29 cellular contexts compared by ENCODE assay signal in genomic region chr3:7929319-7929889, GRCh38.
"Had no signal": no experiment of that assay in that cellular context is flagged by ENCODE, and none has a peak within 500 bp of the region (broad histone marks: within the 10 kb centered on the region; RNA-seq: fewer than 3 reads in every experiment).

No MANE protein-coding gene starts in this region.

- H3K36me3 ChIP-seq: adrenal gland, brain microvascular endothelial cell, breast epithelium had no signal

- ATAC-seq: activated CD8-positive, alpha-beta T cell treated with anti-CD3 and anti-CD28 coated beads for 36 hours; activated naive CD4-positive, alpha-beta T cell treated with anti-CD3 and anti-CD28 coated beads, Interleukin-2, amount 50 U/mL, for 72 hours; body of pancreas had no signal

- H3K27ac ChIP-seq: adrenal gland, body of pancreas, brain microvascular endothelial cell, breast epithelium, VCaP had no signal

- H3K27me3 ChIP-seq: adrenal gland, body of pancreas, brain microvascular endothelial cell, breast epithelium had no signal

- DNase-seq: activated B cell treated with CpG ODN at 0.5 μM for 24 hours; activated CD4-positive, alpha-beta memory T cell treated with anti-CD3 and anti-CD28 coated beads for 36 hours; activated CD4-positive, alpha-beta T cell treated with anti-CD3 and anti-CD28 coated beads for 4 hours; activated CD4-positive, alpha-beta T cell treated with anti-CD3 and anti-CD28 coated beads, Interleukin-2, amount 10 ng/mL, durations not matched to agents 24 days and 14 days; activated CD4-positive, alpha-beta T cell treated with anti-CD3 and anti-CD28 coated beads, Interleukin-2, amount 50 U/mL, for 1 hour; activated CD4-positive, alpha-beta T cell treated with anti-CD3 and anti-CD28 coated beads, Interleukin-2, amount 50 U/mL, for 4 hours; activated CD4-positive, CD25-positive, alpha-beta regulatory T cell treated with anti-CD3 and anti-CD28 coated beads, Interleukin-2, amount 50 U/mL, for 72 hours; activated CD8-positive, alpha-beta memory T cell treated with anti-CD3 and anti-CD28 coated beads, Interleukin-2, amount 50 U/mL, for 48 hours; activated CD8-positive, alpha-beta T cell treated with anti-CD3 and anti-CD28 coated beads for 36 hours; activated effector memory CD4-positive, alpha-beta T cell treated with Interleukin-2 at 50 U/mL for 16 hours; activated gamma-delta T cell; activated naive CD4-positive, alpha-beta T cell treated with anti-CD3 and anti-CD28 coated beads for 36 hours; activated naive CD4-positive, alpha-beta T cell treated with anti-CD3 and anti-CD28 coated beads, Interleukin-2, amount 50 U/mL, for 16 hours; activated naive CD8-positive, alpha-beta T cell treated with anti-CD3 and anti-CD28 coated beads for 36 hours; activated T-cell treated with anti-CD3 and anti-CD28 coated beads, Interleukin-2, amount 50 U/mL, for 24 hours; activated T-cell treated with anti-CD3 and anti-CD28 coated beads, Interleukin-2, amount 50 U/mL, for 48 hours; adrenal gland; amniotic stem cell; aorta; body of pancreas; brain microvascular endothelial cell; central memory CD4-positive, alpha-beta T cell; SW 1271; T-helper 1 cell; T-helper 2 cell; T-helper 9 cell had no signal

- H3K4me3 ChIP-seq: adrenal gland, body of pancreas, breast epithelium had no signal

- H3K4me1 ChIP-seq: adrenal gland, body of pancreas, breast epithelium had no signal

- H3K9me3 ChIP-seq: adrenal gland, breast epithelium had no signal
